15 cellular contexts compared by ENCODE assay signal in genomic region chr20:33472868-33473267, GRCh38. TPM values are rescaled to one million over a fixed set of nuclear protein-coding genes. Genes with fewer than 3 reads are reported as not detected.
DNase-seq lines count a peak whose midpoint lies in the region; TF ChIP-seq lines count a peak whose summit lies in the region.
"Had no signal": no experiment of that assay in that cellular context is flagged by ENCODE, and none has a peak within 500 bp of the region (broad histone marks: within the 10 kb centered on the region; RNA-seq: fewer than 3 reads in every experiment).

No MANE protein-coding gene starts in this region.

- H3K27ac ChIP-seq in WERI-Rb-1 (peak overlapping the region; percentile 88), substantia nigra (ENCODE audit: low read depth, low read length, poor library complexity, severe bottlenecking) (no peak overlapping the region)
- H3K27ac ChIP-seq: 22Rv1, A549 had no signal

- H3K9me3 ChIP-seq in WERI-Rb-1 (ENCODE audit: severe bottlenecking) = no peaks in the 10 kb centered on the region
- H3K9me3 ChIP-seq: A549 had no signal

- no peak for TF ChIP-seq CTCF in WERI-Rb-1 (IDR thresholded peaks at IDR 0.05; ENCODE audit: low read depth, low read length)
- no peak for TF ChIP-seq CTCF in glutamatergic neuron (IDR thresholded peaks at IDR 0.05; ENCODE audit: partially characterized antibody, unreplicated experiment)

- no peaks in the 10 kb centered on the region for H3K27me3 ChIP-seq in WERI-Rb-1 (ENCODE audit: insufficient read depth, low read depth, severe bottlenecking)

- H3K36me3 Mint-ChIP-seq in glutamatergic neuron (ENCODE audit: unreplicated experiment) = no peaks in the 10 kb centered on the region
- H3K36me3 Mint-ChIP-seq: CD14-positive monocyte; CD4-positive, alpha-beta memory T cell had no signal

- no peak overlapping the region for H3K4me3 ChIP-seq in WERI-Rb-1 (ENCODE audit: low read depth, low read length)
- H3K4me3 ChIP-seq: A549, GM23338 had no signal

- H3K9me3 Mint-ChIP-seq in glutamatergic neuron (ENCODE audit: unreplicated experiment) = peaks cover 9% of the 10 kb centered on the region
- H3K9me3 Mint-ChIP-seq: CD14-positive monocyte; CD4-positive, alpha-beta memory T cell; GM23338; H9 had no signal

- DNase-seq in DMS 273 (lab: John Stamatoyannopoulos, UW; ENCODE audit: unreplicated experiment) (peak; percentile 46), DMS 273 treated with DMSO at 0.1 percent for 48 hours (lab: John Stamatoyannopoulos, UW) (no peak), WERI-Rb-1 (no peak), glutamatergic neuron (no peak), retina (peak; percentile 43), GM19238 (ENCODE audit: insufficient read length, low spot score) (no peak), MV-4-11 (lab: John Stamatoyannopoulos, UW) (no peak), substantia nigra (lab: John Stamatoyannopoulos, UW) (no peak)
- DNase-seq: AML-193; CD4-positive, alpha-beta memory T cell; H9 had no signal

- peak overlapping the region; percentile 74 for H3K4me3 Mint-ChIP-seq in glutamatergic neuron (ENCODE audit: unreplicated experiment)
- H3K4me3 Mint-ChIP-seq: CD14-positive monocyte; CD4-positive, alpha-beta memory T cell; GM23338; H9 had no signal

- H3K27ac Mint-ChIP-seq in glutamatergic neuron (ENCODE audit: unreplicated experiment) = peak overlapping the region; percentile 88
- H3K27ac Mint-ChIP-seq: CD14-positive monocyte; CD4-positive, alpha-beta memory T cell; GM23338; H9 had no signal

- peaks cover 7% of the 10 kb centered on the region for H3K27me3 Mint-ChIP-seq in glutamatergic neuron (ENCODE audit: unreplicated experiment)
- H3K27me3 Mint-ChIP-seq: CD4-positive, alpha-beta memory T cell had no signal

- no peaks in the 10 kb centered on the region for H3K36me3 ChIP-seq in WERI-Rb-1

- peaks cover 34% of the 10 kb centered on the region for H3K4me1 Mint-ChIP-seq in glutamatergic neuron (ENCODE audit: low read depth, unreplicated experiment)
- H3K4me1 Mint-ChIP-seq: CD4-positive, alpha-beta memory T cell had no signal

RNA-seq across cellular contexts. Expression of gene CBFA2T2, which starts 17.0 kb away (rescaled TPM):
- total RNA-seq in glutamatergic neuron (ENCODE audit: unreplicated experiment) = 84.1 TPM

RNA-seq across cellular contexts. Expression of gene SNTA1, which starts 29.3 kb away (rescaled TPM):
- 4.5 TPM for total RNA-seq in glutamatergic neuron (ENCODE audit: unreplicated experiment)

Comparison
In these comparisons a context has a peak if more than half of its experiments do, and no peak if none do; other contexts are left out.
1. DNase-seq: peak in DMS 273 (single experiment) and retina (single experiment); none in DMS 273 treated with DMSO at 0.1 percent for 48 hours (single experiment), WERI-Rb-1 (single experiment), glutamatergic neuron (single experiment), GM19238 (single experiment), MV-4-11 (single experiment) and substantia nigra (0 of 49).